In the genomic region with DNA sequence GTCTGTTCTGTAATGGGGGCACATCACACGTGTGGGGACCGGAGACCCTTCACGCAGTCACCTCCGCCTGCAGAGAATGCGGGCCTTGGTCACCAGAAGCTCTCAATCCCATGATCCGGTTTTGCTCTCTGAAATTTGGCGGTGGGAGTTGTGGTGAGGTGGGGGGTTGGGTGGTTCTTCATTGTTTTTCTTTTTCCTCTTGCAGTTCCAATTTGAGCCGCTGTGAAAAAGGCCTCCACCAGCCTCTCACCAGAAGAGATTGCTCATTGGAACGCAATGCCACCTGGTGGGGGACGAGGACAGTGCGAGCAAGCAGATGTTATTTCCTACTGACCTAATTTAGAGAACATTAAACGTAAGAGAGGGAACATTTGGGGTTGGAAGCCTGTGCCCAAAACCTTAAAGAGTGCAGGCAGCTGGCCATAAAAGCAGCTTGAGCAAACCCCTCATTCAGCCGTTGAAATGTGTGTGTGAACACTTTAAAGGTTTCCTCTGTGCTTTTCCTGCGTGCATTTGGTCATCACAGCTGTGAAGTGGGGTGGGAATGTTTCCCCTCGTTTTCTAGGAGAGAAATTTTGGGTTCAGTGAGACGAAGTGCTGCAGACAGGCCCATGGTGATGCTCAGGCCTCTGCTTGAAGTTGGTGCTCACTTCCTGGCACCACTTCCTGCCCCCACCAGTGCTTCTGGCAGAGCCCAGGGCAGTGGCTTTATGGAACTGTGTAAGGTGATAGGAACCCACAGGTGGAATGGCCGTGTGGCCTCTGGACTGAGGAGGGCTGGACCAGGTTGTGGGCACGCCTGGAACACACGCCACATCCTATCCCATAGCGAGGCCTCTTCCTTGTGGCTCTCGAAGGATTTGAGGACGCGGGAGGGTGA, we compare ENCODE assay signal across 8 cellular contexts.
A peak's percentile ranks its signal among the peaks of the same experiment; 100 is the strongest.
DNase-seq lines count a peak whose midpoint lies in the region; ATAC-seq and TF ChIP-seq lines count a peak whose summit lies in the region.

No MANE protein-coding gene starts in this region.

- peak overlapping the region; percentile 48 to 90 (median 78) for H3K27ac Mint-ChIP-seq in naive thymus-derived CD8-positive, alpha-beta T cell
- peak overlapping the region; percentile 36 for H3K27ac Mint-ChIP-seq in stimulated activated memory B cell treated with anti-CD40 and anti-IgM and Interleukin-4, amounts not matched to agents 10 μg/mL and 1 μg/mL and 100 μg/mL, for 72 hours

- no peaks in the 10 kb centered on the region for H3K9me3 Mint-ChIP-seq in naive thymus-derived CD8-positive, alpha-beta T cell
- H3K9me3 Mint-ChIP-seq in stimulated activated memory B cell treated with anti-CD40 and anti-IgM and Interleukin-4, amounts not matched to agents 10 μg/mL and 1 μg/mL and 100 μg/mL, for 72 hours: no peaks in the 10 kb centered on the region

- no peak for TF ChIP-seq POLR2A in esophagus muscularis mucosa (IDR thresholded peaks at IDR 0.05; ENCODE audit: low read depth)

- H3K9me3 ChIP-seq in HUES6 (ENCODE audit: control insufficient read depth, insufficient read depth, low read depth, low read length) (no peaks in the 10 kb centered on the region), OCI-LY3 (ENCODE audit: insufficient read depth, low read length) (no peaks in the 10 kb centered on the region), esophagus muscularis mucosa (no peaks in the 10 kb centered on the region)

- intact Hi-C loops in esophagus muscularis mucosa (cut with DNase I): loop anchor here (5.0 to 10.0 kb wide), 4 partner anchors 57 to 400 kb away; partner anchors contain the start of genes PHLPP1, PIGN and RELCH

- TF ChIP-seq CTCF in OCI-LY3 (IDR thresholded peaks at IDR 0.05; ENCODE audit: low read depth, low read length) (peak; percentile 100), esophagus muscularis mucosa (IDR thresholded peaks at IDR 0.05) (peak; percentile 97 to 99 (median 97))

- peaks cover 0 to 11% (median 7%) of the 10 kb centered on the region in 3 donors for H3K36me3 Mint-ChIP-seq in naive thymus-derived CD8-positive, alpha-beta T cell
- H3K36me3 Mint-ChIP-seq in stimulated activated memory B cell treated with anti-CD40 and anti-IgM and Interleukin-4, amounts not matched to agents 10 μg/mL and 1 μg/mL and 100 μg/mL, for 72 hours: peaks cover 21% of the 10 kb centered on the region

- H3K4me3 ChIP-seq in HUES6 (ENCODE audit: low read depth, low read length): 0 out of 2 replicates have a peak overlapping the region, but pooled peaks have one; percentile 26
- no peak overlapping the region for H3K4me3 ChIP-seq in OCI-LY3 (ENCODE audit: low read length)
- peak overlapping the region in 2 of 4 donors; percentile 5 to 10 for H3K4me3 ChIP-seq in esophagus muscularis mucosa

- H3K4me1 Mint-ChIP-seq in naive thymus-derived CD8-positive, alpha-beta T cell: peaks cover 15 to 35% (median 26%) of the 10 kb centered on the region in 4 donors
- H3K4me1 Mint-ChIP-seq in stimulated activated memory B cell treated with anti-CD40 and anti-IgM and Interleukin-4, amounts not matched to agents 10 μg/mL and 1 μg/mL and 100 μg/mL, for 72 hours: peaks cover 28% of the 10 kb centered on the region

- TF ChIP-seq EP300 in esophagus muscularis mucosa (IDR thresholded peaks at IDR 0.05): no peak

- peak; percentile 83 for ATAC-seq in GM21390 (IDR thresholded peaks at IDR 0.05; ENCODE audit: unreplicated experiment)
- ATAC-seq in naive thymus-derived CD8-positive, alpha-beta T cell: peak; percentile 94 to 95
- ATAC-seq in stimulated activated memory B cell treated with anti-CD40 and anti-IgM and Interleukin-4, amounts not matched to agents 10 μg/mL and 1 μg/mL and 100 μg/mL, for 72 hours: peak; percentile 85

- POLR2A ChIA-PET in naive thymus-derived CD8-positive, alpha-beta T cell (lab: Charles Lee): interaction anchor here (2.0 kb wide), 1 partner anchor 58 kb away, joined by 7 read pairs; no protein-coding TSS in a partner anchor

- peak overlapping the region; percentile 34 for H3K4me2 ChIP-seq in OCI-LY3 (ENCODE audit: low read length)

- no peak overlapping the region for H3K9ac ChIP-seq in HUES6 (ENCODE audit: low read length)
- no peak overlapping the region for H3K9ac ChIP-seq in OCI-LY3 (ENCODE audit: low read length)

- H3K4me1 ChIP-seq in HUES6 (ENCODE audit: control insufficient read depth, insufficient read depth, low read length) (peaks cover 5% of the 10 kb centered on the region), OCI-LY3 (ENCODE audit: low read length) (peaks cover 51% of the 10 kb centered on the region), esophagus muscularis mucosa (peaks cover 16 to 25% (median 23%) of the 10 kb centered on the region in 4 donors)

- DNase-seq in DMS 273 treated with DMSO at 0.1 percent for 48 hours (lab: John Stamatoyannopoulos, UW): peak; percentile 66
- peak; percentile 81 for DNase-seq in activated T-cell treated with anti-CD3 and anti-CD28 coated beads, Interleukin-2, amount 50 U/mL, for 1 hour
- DNase-seq in esophagus muscularis mucosa (ENCODE audit: extremely low spot score): peak; percentile 97
- peak; percentile 69 to 89 (median 80) for DNase-seq in naive thymus-derived CD8-positive, alpha-beta T cell

- peak overlapping the region; percentile 23 to 75 (median 60) for H3K4me3 Mint-ChIP-seq in naive thymus-derived CD8-positive, alpha-beta T cell
- peak overlapping the region; percentile 14 for H3K4me3 Mint-ChIP-seq in stimulated activated memory B cell treated with anti-CD40 and anti-IgM and Interleukin-4, amounts not matched to agents 10 μg/mL and 1 μg/mL and 100 μg/mL, for 72 hours

- no peak overlapping the region for H3K27ac ChIP-seq in HUES6 (ENCODE audit: low read depth, low read length)
- no peak overlapping the region for H3K27ac ChIP-seq in OCI-LY3 (ENCODE audit: low read length)
- peak overlapping the region; percentile 8 to 61 (median 50) for H3K27ac ChIP-seq in esophagus muscularis mucosa (replicated peaks in 1 of 4)

- H3K27me3 Mint-ChIP-seq in naive thymus-derived CD8-positive, alpha-beta T cell: no peaks in the 10 kb centered on the region
- H3K27me3 Mint-ChIP-seq in stimulated activated memory B cell treated with anti-CD40 and anti-IgM and Interleukin-4, amounts not matched to agents 10 μg/mL and 1 μg/mL and 100 μg/mL, for 72 hours: no peaks in the 10 kb centered on the region

- WGBS in esophagus muscularis mucosa: 37% methylated on average over 20 of the region's 23 CpGs

- peaks cover 37% of the 10 kb centered on the region for H4K20me1 ChIP-seq in OCI-LY3 (ENCODE audit: insufficient read depth, low read length)

- H3K36me3 ChIP-seq in HUES6 (ENCODE audit: control insufficient read depth, insufficient read depth, low read length) (no peaks in the 10 kb centered on the region; the same call in 1 of the 2 replicates), OCI-LY3 (replicated peaks; ENCODE audit: low read depth, low read length) (peaks cover 6% of the 10 kb centered on the region), esophagus muscularis mucosa (peaks cover 0 to 19% (median 12%) of the 10 kb centered on the region in 4 donors)

- no peak overlapping the region for H2AFZ ChIP-seq in OCI-LY3 (ENCODE audit: low read depth, low read length)

- no peaks in the 10 kb centered on the region for H3K79me2 ChIP-seq in OCI-LY3 (ENCODE audit: low read length)

- no peaks in the 10 kb centered on the region for H3K27me3 ChIP-seq in HUES6 (ENCODE audit: control insufficient read depth, insufficient read depth, low read length)
- peaks cover 31% of the 10 kb centered on the region for H3K27me3 ChIP-seq in OCI-LY3 (ENCODE audit: low read depth, low read length)
- H3K27me3 ChIP-seq in esophagus muscularis mucosa: no peaks in the 10 kb centered on the region

Comparison
In these comparisons a context has a peak if more than half of its experiments do, and no peak if none do; other contexts are left out.
1. H3K27ac ChIP-seq: peak in esophagus muscularis mucosa (4 of 4); none in HUES6 (single experiment) and OCI-LY3 (single experiment).
2. Peak in every context shown above with its lines, with median percentiles within 50 percentile points of each other: DNase-seq and ATAC-seq.